In genomic region chr10:129371543-129371942, GRCh38 we compare ENCODE assay signal across 28 cellular contexts.
"Had no signal": no experiment of that assay in that cellular context is flagged by ENCODE, and none has a peak within 500 bp of the region (broad histone marks: within the 10 kb centered on the region; RNA-seq: fewer than 3 reads in every experiment).

No MANE protein-coding gene starts in this region.

- H3K9me3 Mint-ChIP-seq: naive thymus-derived CD4-positive, alpha-beta T cell; natural killer cell; nephron; neural progenitor cell; stimulated activated effector memory CD8-positive, alpha-beta T cell treated with anti-CD3 and anti-CD28 coated beads, Interleukin-12 subunit alpha, Interleukin-12 subunit beta, amount 100 ng/mL, for 72 hours; stimulated activated naive B cell treated with anti-CD40 and anti-IgM and Interleukin-4, amounts not matched to agents 10 μg/mL and 1 μg/mL and 100 μg/mL, for 72 hours; stimulated activated naive CD8-positive, alpha-beta T cell treated with anti-CD3 and anti-CD28 coated beads, Interleukin-15, Interleukin-2, amounts not matched to agents 100 ng/mL and 50 ng/mL, for 24 hours had no signal

- H2AFZ ChIP-seq: parathyroid adenoma had no signal

- H3K27me3 ChIP-seq: neural progenitor cell, ovary, thyroid gland, tibial nerve, upper lobe of left lung, uterus had no signal

- H3K36me3 ChIP-seq: neural progenitor cell, ovary, stomach, thoracic aorta, thyroid gland, tibial nerve, upper lobe of left lung, uterus had no signal

- H3K36me3 Mint-ChIP-seq: naive thymus-derived CD4-positive, alpha-beta T cell; natural killer cell; neural progenitor cell; stimulated activated effector memory CD8-positive, alpha-beta T cell treated with anti-CD3 and anti-CD28 coated beads, Interleukin-12 subunit alpha, Interleukin-12 subunit beta, amount 100 ng/mL, for 72 hours; stimulated activated naive B cell treated with anti-CD40 and anti-IgM and Interleukin-4, amounts not matched to agents 10 μg/mL and 1 μg/mL and 100 μg/mL, for 72 hours had no signal

- H3K4me1 ChIP-seq: neural progenitor cell, parathyroid adenoma, psoas muscle, stomach, thyroid gland, tibial nerve, upper lobe of left lung, uterus had no signal

- H3K79me2 ChIP-seq: parathyroid adenoma had no signal

- H3K27ac Mint-ChIP-seq: naive thymus-derived CD4-positive, alpha-beta T cell; natural killer cell; neural progenitor cell; progenitor cell of endocrine pancreas; stimulated activated effector memory CD8-positive, alpha-beta T cell treated with anti-CD3 and anti-CD28 coated beads, Interleukin-12 subunit alpha, Interleukin-12 subunit beta, amount 100 ng/mL, for 72 hours; stimulated activated naive B cell treated with anti-CD40 and anti-IgM and Interleukin-4, amounts not matched to agents 10 μg/mL and 1 μg/mL and 100 μg/mL, for 72 hours; stimulated activated naive CD8-positive, alpha-beta T cell treated with anti-CD3 and anti-CD28 coated beads, Interleukin-15, Interleukin-2, amounts not matched to agents 100 ng/mL and 50 ng/mL, for 24 hours had no signal

- H3K27ac ChIP-seq: neural progenitor cell, ovary, parathyroid adenoma, psoas muscle, skin epidermis, stomach, thoracic aorta, thyroid gland, tibial nerve, upper lobe of left lung, uterus had no signal

- H3K4me3 ChIP-seq: neural progenitor cell, ovary, psoas muscle, skin epidermis, stomach, thoracic aorta, thyroid gland, tibial nerve, upper lobe of left lung, uterus had no signal

- H3K4me3 Mint-ChIP-seq: natural killer cell; nephron; neural progenitor cell; stimulated activated effector memory CD8-positive, alpha-beta T cell treated with anti-CD3 and anti-CD28 coated beads, Interleukin-12 subunit alpha, Interleukin-12 subunit beta, amount 100 ng/mL, for 72 hours; stimulated activated naive B cell treated with anti-CD40 and anti-IgM and Interleukin-4, amounts not matched to agents 10 μg/mL and 1 μg/mL and 100 μg/mL, for 72 hours; stimulated activated naive CD8-positive, alpha-beta T cell treated with anti-CD3 and anti-CD28 coated beads, Interleukin-15, Interleukin-2, amounts not matched to agents 100 ng/mL and 50 ng/mL, for 24 hours had no signal

- H3K9ac ChIP-seq: neural progenitor cell, parathyroid adenoma had no signal

- ATAC-seq: naive thymus-derived CD4-positive, alpha-beta T cell; natural killer cell; psoas muscle; right cardiac atrium; sciatic nerve; stimulated activated effector memory CD8-positive, alpha-beta T cell treated with anti-CD3 and anti-CD28 coated beads, Interleukin-12 subunit alpha, Interleukin-12 subunit beta, amount 100 ng/mL, for 72 hours; stimulated activated naive B cell treated with anti-CD40 and anti-IgM and Interleukin-4, amounts not matched to agents 10 μg/mL and 1 μg/mL and 100 μg/mL, for 72 hours had no signal

- DNase-seq: naive thymus-derived CD4-positive, alpha-beta T cell; natural killer cell; occipital lobe; ovary; posterior cingulate gyrus; psoas muscle; right cardiac atrium; stimulated activated CD4-positive, alpha-beta T cell treated with anti-CD3 and anti-CD28 coated beads, Interleukin-15, amount 100 ng/mL, for 24 hours; stimulated activated CD4-positive, alpha-beta T cell treated with anti-CD3 and anti-CD28 coated beads, Interleukin-2, amount 100 ng/mL, for 24 hours; stimulated activated CD4-positive, alpha-beta T cell treated with anti-CD3 and anti-CD28 coated beads, Interleukin-2, amount 100 ng/mL, for 48 hours; stimulated activated CD4-positive, alpha-beta T cell treated with anti-CD3 and anti-CD28 coated beads, Interleukin-4, amount 100 ng/mL, for 24 hours; stimulated activated naive B cell treated with anti-CD40 and anti-IgM and Interleukin-4, amounts not matched to agents 10 μg/mL and 1 μg/mL and 100 μg/mL, for 72 hours; stimulated activated naive CD4-positive, alpha-beta T cell treated with Interleukin-2 at 50 U/mL for 16 hours; stomach; thyroid gland; trophoblast cell; upper lobe of left lung; uterus had no signal

- H3K4me1 Mint-ChIP-seq: natural killer cell; neural progenitor cell; stimulated activated effector memory CD8-positive, alpha-beta T cell treated with anti-CD3 and anti-CD28 coated beads, Interleukin-12 subunit alpha, Interleukin-12 subunit beta, amount 100 ng/mL, for 72 hours; stimulated activated naive B cell treated with anti-CD40 and anti-IgM and Interleukin-4, amounts not matched to agents 10 μg/mL and 1 μg/mL and 100 μg/mL, for 72 hours had no signal

- H3K9me3 ChIP-seq: ovary, psoas muscle, stomach, thoracic aorta, thyroid gland, upper lobe of left lung, uterus had no signal

- H3K4me2 ChIP-seq: neural progenitor cell had no signal
